Comparison of ENCODE assay signal across 16 cellular contexts in genomic region chr15:74391604-74392401, GRCh38. TPM values are rescaled to one million over a fixed set of nuclear protein-coding genes. Genes with fewer than 3 reads are reported as not detected.
DNase-seq lines count a peak whose midpoint lies in the region; ATAC-seq, FAIRE-seq and TF ChIP-seq lines count a peak whose summit lies in the region.
"Had no signal": no experiment of that assay in that cellular context is flagged by ENCODE, and none has a peak within 500 bp of the region (broad histone marks: within the 10 kb centered on the region; RNA-seq: fewer than 3 reads in every experiment).

No MANE protein-coding gene starts in this region.

- H3K27me3 ChIP-seq in OCI-LY3 (ENCODE audit: low read depth, low read length): no peaks in the 10 kb centered on the region
- H3K27me3 ChIP-seq in skeletal muscle satellite cell (ENCODE audit: control insufficient read depth, insufficient read depth, low read length): no peaks in the 10 kb centered on the region
- H3K27me3 ChIP-seq: left lung, right atrium auricular region, SJSA1 had no signal

- no peak overlapping the region for H2AFZ ChIP-seq in OCI-LY3 (ENCODE audit: low read depth, low read length)

- no peaks in the 10 kb centered on the region for H4K20me1 ChIP-seq in OCI-LY3 (ENCODE audit: insufficient read depth, low read length)

- H3K4me3 Mint-ChIP-seq in activated CD4-positive, alpha-beta T cell treated with anti-CD3 and anti-CD28 coated beads, Interleukin-2, amount 10 ng/mL, durations not matched to agents 7 days and 5 days: no peak overlapping the region
- no peak overlapping the region for H3K4me3 Mint-ChIP-seq in central memory CD8-positive, alpha-beta T cell

- ATAC-seq in central memory CD8-positive, alpha-beta T cell (replicated peaks; ENCODE audit: extremely low read depth, poor library complexity, severe bottlenecking): no peak
- no peak for ATAC-seq in GM21381 (IDR thresholded peaks at IDR 0.05; ENCODE audit: unreplicated experiment)
- ATAC-seq: left lung had no signal

- CTCF ChIA-PET in activated CD4-positive, alpha-beta T cell treated with anti-CD3 and anti-CD28 coated beads, Interleukin-2, amount 10 ng/mL, durations not matched to agents 7 days and 5 days (lab: Charles Lee): interaction anchor here (0.9 to 5.6 kb wide), 4 partner anchors 8 to 47 kb away, joined by 3 to 44 read pairs (median 6); no protein-coding TSS in a partner anchor

- H3K36me3 ChIP-seq in OCI-LY3 (replicated peaks; ENCODE audit: low read depth, low read length) (no peaks in the 10 kb centered on the region), skeletal muscle satellite cell (ENCODE audit: insufficient read depth, low read length) (no peaks in the 10 kb centered on the region)
- H3K36me3 ChIP-seq: left lung, right atrium auricular region, SJSA1 had no signal

- no peak for DNase-seq in activated CD4-positive, alpha-beta T cell treated with anti-CD3 and anti-CD28 coated beads, Interleukin-2, amount 10 ng/mL, durations not matched to agents 7 days and 5 days
- no peak for DNase-seq in activated CD4-positive, alpha-beta T cell treated with anti-CD3 and anti-CD28 coated beads for 48 hours
- no peak for DNase-seq in central memory CD8-positive, alpha-beta T cell (ENCODE audit: low spot score in 2 of 2)
- DNase-seq in RCC 7860 (ENCODE audit: low spot score) (no peak), NCI-H69 (lab: John Stamatoyannopoulos, UW) (no peak)
- DNase-seq: dermis blood vessel endothelial cell, NCI-H1436 treated with DMSO at 0.1 percent for 48 hours, NCI-H226 had no signal

- no peak overlapping the region; the same call in 1 of the 2 replicates for H3K4me3 ChIP-seq in OCI-LY3 (ENCODE audit: low read length)
- H3K4me3 ChIP-seq in skeletal muscle satellite cell (ENCODE audit: low read length): no peak overlapping the region
- H3K4me3 ChIP-seq: left lung, right atrium auricular region, SJSA1 had no signal

- no peaks in the 10 kb centered on the region for H3K27me3 Mint-ChIP-seq in activated CD4-positive, alpha-beta T cell treated with anti-CD3 and anti-CD28 coated beads, Interleukin-2, amount 10 ng/mL, durations not matched to agents 7 days and 5 days
- H3K27me3 Mint-ChIP-seq in central memory CD8-positive, alpha-beta T cell: no peaks in the 10 kb centered on the region

- H3K4me2 ChIP-seq in OCI-LY3 (ENCODE audit: low read length) (peak overlapping the region; percentile 44), skeletal muscle satellite cell (ENCODE audit: low read length) (peak overlapping the region; percentile 51)

- no peaks in the 10 kb centered on the region for H3K36me3 Mint-ChIP-seq in activated CD4-positive, alpha-beta T cell treated with anti-CD3 and anti-CD28 coated beads, Interleukin-2, amount 10 ng/mL, durations not matched to agents 7 days and 5 days (ENCODE audit: low read depth)
- H3K36me3 Mint-ChIP-seq in central memory CD8-positive, alpha-beta T cell (ENCODE audit: insufficient read depth): peaks cover 1% of the 10 kb centered on the region

- peak overlapping the region; percentile 44 for H3K27ac Mint-ChIP-seq in activated CD4-positive, alpha-beta T cell treated with anti-CD3 and anti-CD28 coated beads, Interleukin-2, amount 10 ng/mL, durations not matched to agents 7 days and 5 days
- H3K27ac Mint-ChIP-seq in central memory CD8-positive, alpha-beta T cell (ENCODE audit: low read depth): peak overlapping the region; percentile 66

- no peaks in the 10 kb centered on the region for H3K9me3 Mint-ChIP-seq in activated CD4-positive, alpha-beta T cell treated with anti-CD3 and anti-CD28 coated beads, Interleukin-2, amount 10 ng/mL, durations not matched to agents 7 days and 5 days
- no peaks in the 10 kb centered on the region for H3K9me3 Mint-ChIP-seq in central memory CD8-positive, alpha-beta T cell

- peak overlapping the region; percentile 95 for H3K27ac ChIP-seq in OCI-LY3 (ENCODE audit: low read length)
- H3K27ac ChIP-seq: right atrium auricular region, SJSA1 had no signal

- TF ChIP-seq CTCF in OCI-LY3 (IDR thresholded peaks at IDR 0.05; ENCODE audit: low read depth, low read length): no peak

- FAIRE-seq in RCC 7860 (lab: Jason Lieb, UNC): no peak

- H3K79me2 ChIP-seq in OCI-LY3 (ENCODE audit: low read length): peaks cover 9% of the 10 kb centered on the region

- H3K9ac ChIP-seq in OCI-LY3 (ENCODE audit: low read length): peak overlapping the region; percentile 60
- H3K9ac ChIP-seq in skeletal muscle satellite cell (ENCODE audit: low read depth, low read length): peak overlapping the region; percentile 67

- H3K4me1 ChIP-seq in OCI-LY3 (ENCODE audit: low read length): peaks cover 98% of the 10 kb centered on the region
- H3K4me1 ChIP-seq in skeletal muscle satellite cell (ENCODE audit: control insufficient read depth, insufficient read depth, low read length): peaks cover 58% of the 10 kb centered on the region
- H3K4me1 ChIP-seq: right atrium auricular region had no signal

- H3K9me3 ChIP-seq in OCI-LY3 (ENCODE audit: insufficient read depth, low read length): no peaks in the 10 kb centered on the region
- H3K9me3 ChIP-seq in skeletal muscle satellite cell (replicated peaks; ENCODE audit: low read length): no peaks in the 10 kb centered on the region
- H3K9me3 ChIP-seq: left lung, right atrium auricular region, SJSA1 had no signal

- peaks cover 39% of the 10 kb centered on the region for H3K4me1 Mint-ChIP-seq in activated CD4-positive, alpha-beta T cell treated with anti-CD3 and anti-CD28 coated beads, Interleukin-2, amount 10 ng/mL, durations not matched to agents 7 days and 5 days
- peaks cover 35% of the 10 kb centered on the region for H3K4me1 Mint-ChIP-seq in central memory CD8-positive, alpha-beta T cell

- POLR2A ChIA-PET in activated CD4-positive, alpha-beta T cell treated with anti-CD3 and anti-CD28 coated beads, Interleukin-2, amount 10 ng/mL, durations not matched to agents 7 days and 5 days (lab: Charles Lee): no interaction called here

RNA-seq across cellular contexts. Expression of gene CYP11A1, which starts 24.4 kb away (rescaled TPM):
- total RNA-seq in activated CD4-positive, alpha-beta T cell treated with anti-CD3 and anti-CD28 coated beads, Interleukin-2, amount 10 ng/mL, durations not matched to agents 7 days and 5 days: not detected
- 0.87 and 1.3 TPM in 2 replicates for total RNA-seq in skeletal muscle satellite cell (2012; rRNA removed)
- total RNA-seq: A673, dermis blood vessel endothelial cell, myocyte had no signal

RNA-seq across cellular contexts. Expression of gene SEMA7A, which starts 42.0 kb away (rescaled TPM):
- 1 to 10 TPM; 2.7 to 3.5 TPM for total RNA-seq in activated CD4-positive, alpha-beta T cell treated with anti-CD3 and anti-CD28 coated beads, Interleukin-2, amount 10 ng/mL, durations not matched to agents 7 days and 5 days
- 44.1 and 94.4 TPM in 2 replicates for total RNA-seq in skeletal muscle satellite cell (2012; rRNA removed)
